Comparison of ENCODE assay signal across 35 cellular contexts in the genomic region with DNA sequence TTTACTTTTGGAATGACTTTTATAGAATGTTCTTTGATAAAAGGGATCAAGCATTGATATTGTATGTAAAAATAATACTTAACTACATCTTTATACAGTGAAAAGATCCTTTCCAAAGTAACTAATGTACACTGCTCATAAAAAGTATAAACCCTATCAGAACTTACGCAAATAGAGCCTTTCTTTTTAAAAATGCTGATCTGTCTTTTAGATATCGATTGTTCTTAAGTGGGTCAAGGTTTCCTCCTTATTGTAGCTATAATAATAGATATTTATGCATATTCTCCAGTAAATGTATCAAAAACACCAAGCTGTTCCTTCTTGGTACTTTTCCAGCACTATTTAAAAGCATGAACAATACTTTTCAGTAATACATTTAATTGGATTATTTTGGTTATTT.
"Had no signal": no experiment of that assay in that cellular context is flagged by ENCODE, and none has a peak within 500 bp of the region (broad histone marks: within the 10 kb centered on the region; RNA-seq: fewer than 3 reads in every experiment).

No MANE protein-coding gene starts in this region.

- H3K27me3 Mint-ChIP-seq: activated B cell treated with CpG ODN at 0.5 μM for 24 hours; activated CD8-positive, alpha-beta memory T cell treated with anti-CD3 and anti-CD28 coated beads, Interleukin-2, amount 10 ng/mL, durations not matched to agents 7 days and 5 days; activated naive CD4-positive, alpha-beta T cell treated with anti-CD3 and anti-CD28 coated beads, Interleukin-2, amount 50 U/mL, for 24 hours; activated naive CD8-positive, alpha-beta T cell treated with anti-CD3 and anti-CD28 coated beads for 36 hours; activated naive CD8-positive, alpha-beta T cell treated with anti-CD3 and anti-CD28 coated beads, Interleukin-2, amount 50 U/mL, for 24 hours; effector memory CD8-positive, alpha-beta T cell had no signal

- H3K4me1 ChIP-seq: adrenal gland, body of pancreas, foreskin keratinocyte, gastrocnemius medialis had no signal

- DNase-seq: activated B cell treated with CpG ODN at 0.5 μM for 24 hours; activated CD4-positive, alpha-beta T cell treated with anti-CD3 and anti-CD28 coated beads for 48 hours; activated CD4-positive, alpha-beta T cell treated with anti-CD3 and anti-CD28 coated beads, Interleukin-2, amount 50 U/mL, for 1 hour; activated CD4-positive, alpha-beta T cell treated with anti-CD3 and anti-CD28 coated beads, Interleukin-2, amount 50 U/mL, for 48 hours; activated CD8-positive, alpha-beta memory T cell treated with anti-CD3 and anti-CD28 coated beads, Interleukin-2, amount 10 ng/mL, durations not matched to agents 7 days and 5 days; activated CD8-positive, alpha-beta memory T cell treated with anti-CD3 and anti-CD28 coated beads, Interleukin-2, amount 50 U/mL, for 4 hours; activated CD8-positive, alpha-beta T cell treated with anti-CD3 and anti-CD28 coated beads, Interleukin-2, amount 10 ng/mL, durations not matched to agents 7 days and 5 days; activated effector memory CD4-positive, alpha-beta T cell treated with anti-CD3 and anti-CD28 coated beads, Interleukin-2, amount 50 U/mL, for 16 hours; activated naive CD4-positive, alpha-beta T cell treated with anti-CD3 and anti-CD28 coated beads for 36 hours; activated naive CD8-positive, alpha-beta T cell treated with anti-CD3 and anti-CD28 coated beads for 36 hours; activated naive CD8-positive, alpha-beta T cell treated with anti-CD3 and anti-CD28 coated beads, Interleukin-2, amount 50 U/mL, for 24 hours; activated T-cell treated with anti-CD3 and anti-CD28 coated beads, Interleukin-2, amount 50 U/mL, for 1 hour; activated T-cell treated with anti-CD3 and anti-CD28 coated beads, Interleukin-2, amount 50 U/mL, for 48 hours; adrenal gland; amygdala; aorta; body of pancreas; caudate nucleus; cortex of kidney; dermis blood vessel endothelial cell; effector CD4-positive, alpha-beta T cell; effector memory CD8-positive, alpha-beta T cell; erythroblast; foreskin keratinocyte; gastrocnemius medialis; glutamatergic neuron; heart left ventricle; T1000; WERI-Rb-1 had no signal

- H3K36me3 ChIP-seq: adrenal gland had no signal

- H3K9me3 ChIP-seq: adrenal gland, body of pancreas, esophagus muscularis mucosa, gastrocnemius medialis, heart left ventricle had no signal

- H3K27ac Mint-ChIP-seq: activated B cell treated with CpG ODN at 0.5 μM for 24 hours; activated CD8-positive, alpha-beta memory T cell treated with anti-CD3 and anti-CD28 coated beads, Interleukin-2, amount 10 ng/mL, durations not matched to agents 7 days and 5 days; activated CD8-positive, alpha-beta T cell treated with anti-CD3 and anti-CD28 coated beads, Interleukin-2, amount 10 ng/mL, durations not matched to agents 7 days and 5 days; activated naive CD4-positive, alpha-beta T cell treated with anti-CD3 and anti-CD28 coated beads for 36 hours; activated naive CD4-positive, alpha-beta T cell treated with anti-CD3 and anti-CD28 coated beads, Interleukin-2, amount 50 U/mL, for 24 hours; activated naive CD8-positive, alpha-beta T cell treated with anti-CD3 and anti-CD28 coated beads for 36 hours; activated naive CD8-positive, alpha-beta T cell treated with anti-CD3 and anti-CD28 coated beads, Interleukin-2, amount 50 U/mL, for 24 hours; activated T-helper 1 cell treated with anti-CD3 and anti-CD28 coated beads, Interleukin-12 subunit alpha, Interleukin-12 subunit beta, Interleukin-2, Interleukin-4 antibody, amounts not matched to agents 30 ng/mL and 10 ng/mL and 1 ng/mL, durations not matched to agents 14 hours and 24 hours and 36 hours; activated T-helper 2 cell treated with anti-CD3 and anti-CD28 coated beads, Interferon-gamma antibody, Interleukin-2, Interleukin-4, amounts not matched to agents 10 μg/mL and 5 μg/mL and 100 μg/mL, durations not matched to agents 14 hours and 24 hours and 36 hours; effector memory CD8-positive, alpha-beta T cell; T-helper 2 cell treated with Interferon-gamma antibody and Interleukin-4, amounts not matched to agents 5 μg/mL and 100 μg/mL, for 36 hours had no signal

- H3K27ac ChIP-seq: adrenal gland, body of pancreas, esophagus muscularis mucosa, foreskin keratinocyte, gastrocnemius medialis, heart left ventricle, WERI-Rb-1 had no signal

- H3K27me3 ChIP-seq: adrenal gland, body of pancreas, esophagus muscularis mucosa, foreskin keratinocyte, gastrocnemius medialis, heart left ventricle had no signal

- H3K4me3 Mint-ChIP-seq: activated B cell treated with CpG ODN at 0.5 μM for 24 hours; activated CD8-positive, alpha-beta memory T cell treated with anti-CD3 and anti-CD28 coated beads, Interleukin-2, amount 10 ng/mL, durations not matched to agents 7 days and 5 days; activated CD8-positive, alpha-beta T cell treated with anti-CD3 and anti-CD28 coated beads, Interleukin-2, amount 10 ng/mL, durations not matched to agents 7 days and 5 days; activated naive CD4-positive, alpha-beta T cell treated with anti-CD3 and anti-CD28 coated beads for 36 hours; activated naive CD4-positive, alpha-beta T cell treated with anti-CD3 and anti-CD28 coated beads, Interleukin-2, amount 50 U/mL, for 24 hours; activated naive CD8-positive, alpha-beta T cell treated with anti-CD3 and anti-CD28 coated beads for 36 hours; activated naive CD8-positive, alpha-beta T cell treated with anti-CD3 and anti-CD28 coated beads, Interleukin-2, amount 50 U/mL, for 24 hours; activated T-helper 1 cell treated with anti-CD3 and anti-CD28 coated beads, Interleukin-12 subunit alpha, Interleukin-12 subunit beta, Interleukin-2, Interleukin-4 antibody, amounts not matched to agents 30 ng/mL and 10 ng/mL and 1 ng/mL, durations not matched to agents 14 hours and 24 hours and 36 hours; effector memory CD8-positive, alpha-beta T cell; T-helper 2 cell treated with Interferon-gamma antibody and Interleukin-4, amounts not matched to agents 5 μg/mL and 100 μg/mL, for 36 hours had no signal

- ATAC-seq: activated CD4-positive, CD25-positive, alpha-beta regulatory T cell treated with anti-CD3 and anti-CD28 coated beads, Interleukin-2, amount 50 U/mL, for 24 hours; activated CD8-positive, alpha-beta memory T cell treated with anti-CD3 and anti-CD28 coated beads, Interleukin-2, amount 10 ng/mL, durations not matched to agents 7 days and 5 days; activated CD8-positive, alpha-beta T cell treated with anti-CD3 and anti-CD28 coated beads, Interleukin-2, amount 10 ng/mL, durations not matched to agents 7 days and 5 days; activated naive CD8-positive, alpha-beta T cell treated with anti-CD3 and anti-CD28 coated beads, Interleukin-2, amount 50 U/mL, for 24 hours; body of pancreas; effector memory CD8-positive, alpha-beta T cell; foreskin keratinocyte; gastrocnemius medialis; heart left ventricle had no signal

- H3K9me3 Mint-ChIP-seq: activated B cell treated with CpG ODN at 0.5 μM for 24 hours; activated naive CD4-positive, alpha-beta T cell treated with anti-CD3 and anti-CD28 coated beads for 36 hours; activated naive CD4-positive, alpha-beta T cell treated with anti-CD3 and anti-CD28 coated beads, Interleukin-2, amount 50 U/mL, for 24 hours; activated naive CD8-positive, alpha-beta T cell treated with anti-CD3 and anti-CD28 coated beads for 36 hours; activated naive CD8-positive, alpha-beta T cell treated with anti-CD3 and anti-CD28 coated beads, Interleukin-2, amount 50 U/mL, for 24 hours; activated T-helper 1 cell treated with anti-CD3 and anti-CD28 coated beads, Interleukin-12 subunit alpha, Interleukin-12 subunit beta, Interleukin-2, Interleukin-4 antibody, amounts not matched to agents 30 ng/mL and 10 ng/mL and 1 ng/mL, durations not matched to agents 14 hours and 24 hours and 36 hours; activated T-helper 2 cell treated with anti-CD3 and anti-CD28 coated beads, Interferon-gamma antibody, Interleukin-2, Interleukin-4, amounts not matched to agents 10 μg/mL and 5 μg/mL and 100 μg/mL, durations not matched to agents 14 hours and 24 hours and 36 hours; effector memory CD8-positive, alpha-beta T cell; T-helper 2 cell treated with Interferon-gamma antibody and Interleukin-4, amounts not matched to agents 5 μg/mL and 100 μg/mL, for 36 hours had no signal

- H3K4me3 ChIP-seq: adrenal gland, body of pancreas, esophagus muscularis mucosa, gastrocnemius medialis, heart left ventricle had no signal
